Comparison of ENCODE assay signal across 18 cellular contexts in the genomic region with DNA sequence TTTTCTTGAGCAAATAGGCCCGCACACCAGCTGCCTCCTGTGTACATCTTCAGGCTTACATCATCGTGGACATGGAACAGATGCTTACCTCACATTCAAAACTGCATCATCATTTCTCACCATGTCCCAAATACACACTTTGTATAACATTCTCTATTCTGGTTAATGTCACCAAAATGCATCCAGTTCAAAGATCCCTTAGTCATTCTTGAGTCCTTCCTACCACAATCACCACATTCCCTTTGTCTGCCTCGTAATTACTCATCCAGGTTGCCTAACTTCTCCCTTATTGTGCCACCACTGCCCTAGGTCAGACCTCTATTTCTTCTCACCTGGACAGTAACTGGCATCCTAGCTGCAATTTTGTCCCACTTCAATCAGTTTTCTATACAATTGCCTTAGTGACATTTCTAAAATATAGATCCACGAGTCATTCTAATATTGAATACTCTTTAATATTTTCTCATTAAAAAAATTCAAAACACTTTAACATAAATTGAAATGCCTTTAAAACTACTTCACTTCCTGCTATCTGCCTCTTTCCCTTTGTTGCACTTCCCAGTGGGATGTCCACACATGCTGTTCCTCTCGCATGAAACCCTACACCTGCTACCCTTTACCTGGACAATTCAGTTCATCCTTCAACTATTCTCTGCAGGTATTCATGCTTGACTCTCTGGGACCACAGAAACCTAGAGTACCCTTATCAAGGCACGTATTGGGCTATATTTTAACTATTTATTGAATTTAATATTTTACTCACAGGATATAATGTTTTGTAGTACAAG.
DNase-seq lines count a peak whose midpoint lies in the region; FAIRE-seq and TF ChIP-seq lines count a peak whose summit lies in the region.
"Had no signal": no experiment of that assay in that cellular context is flagged by ENCODE, and none has a peak within 500 bp of the region (broad histone marks: within the 10 kb centered on the region; RNA-seq: fewer than 3 reads in every experiment).

No MANE protein-coding gene starts in this region.

- H3K27ac ChIP-seq in brain microvascular endothelial cell (no peak overlapping the region), mesendoderm (ENCODE audit: low read depth, low read length) (no peak overlapping the region), kidney (ENCODE audit: low read depth in 2 of 2, low read length in 2 of 2) (no peak overlapping the region)
- H3K27ac ChIP-seq: 22Rv1, HL-60, tibial nerve had no signal

- no peaks in the 10 kb centered on the region for H3K27me3 Mint-ChIP-seq in activated CD4-positive, alpha-beta memory T cell treated with anti-CD3 and anti-CD28 coated beads for 36 hours
- H3K27me3 Mint-ChIP-seq: effector memory CD8-positive, alpha-beta T cell had no signal

- peak overlapping the region; percentile 61 for H2BK120ac ChIP-seq in mesendoderm (ENCODE audit: low read depth, low read length)

- H3K56ac ChIP-seq in mesendoderm (ENCODE audit: low read length) = no peak overlapping the region

- no peak overlapping the region for H3K23ac ChIP-seq in mesendoderm (ENCODE audit: low read length)

- no peaks in the 10 kb centered on the region for H3K36me3 Mint-ChIP-seq in activated CD4-positive, alpha-beta memory T cell treated with anti-CD3 and anti-CD28 coated beads for 36 hours

- no peak overlapping the region for H3K9ac ChIP-seq in mesendoderm (ENCODE audit: low read length)
- H3K9ac ChIP-seq in kidney (ENCODE audit: low read length in 2 of 2) = no peak overlapping the region

- H2BK5ac ChIP-seq in mesendoderm (ENCODE audit: low read length) = no peak overlapping the region

- no peak overlapping the region for H4K5ac ChIP-seq in mesendoderm (ENCODE audit: low read length)

- no peaks in the 10 kb centered on the region for H3K4me1 Mint-ChIP-seq in activated CD4-positive, alpha-beta memory T cell treated with anti-CD3 and anti-CD28 coated beads for 36 hours (ENCODE audit: low read depth)

- no peak overlapping the region for H3K4me3 Mint-ChIP-seq in activated CD4-positive, alpha-beta memory T cell treated with anti-CD3 and anti-CD28 coated beads for 36 hours
- H3K4me3 Mint-ChIP-seq: activated T-cell treated with anti-CD3 and anti-CD28 coated beads, Interleukin-2, amount 50 U/mL, for 72 hours; effector memory CD8-positive, alpha-beta T cell had no signal

- H3K79me2 ChIP-seq in mesendoderm (ENCODE audit: control insufficient read depth, insufficient read depth, low read length) = no peaks in the 10 kb centered on the region

- no peaks in the 10 kb centered on the region for H3K79me1 ChIP-seq in mesendoderm (ENCODE audit: low read length)

- no peaks in the 10 kb centered on the region for H3K27me3 ChIP-seq in brain microvascular endothelial cell (replicated peaks)
- no peaks in the 10 kb centered on the region for H3K27me3 ChIP-seq in mesendoderm (ENCODE audit: insufficient read depth, low read length, poor library complexity)
- H3K27me3 ChIP-seq: tibial nerve had no signal

- no peak overlapping the region for H3K4me3 ChIP-seq in brain microvascular endothelial cell (ENCODE audit: low read depth, low read length)
- H3K4me3 ChIP-seq in mesendoderm (ENCODE audit: low read length) = no peak overlapping the region
- H3K4me3 ChIP-seq in kidney (ENCODE audit: low read length in 2 of 2) = no peak overlapping the region
- H3K4me3 ChIP-seq: tibial nerve had no signal

- H3K4me1 ChIP-seq in mesendoderm (ENCODE audit: control insufficient read depth, low read depth, low read length) (no peaks in the 10 kb centered on the region), kidney (ENCODE audit: control insufficient read depth in 1 of 2, insufficient read depth in 1 of 2, low read depth in 1 of 2, low read length in 2 of 2) (no peaks in the 10 kb centered on the region)
- H3K4me1 ChIP-seq: tibial nerve had no signal

- no peak overlapping the region for H3K27ac Mint-ChIP-seq in activated CD4-positive, alpha-beta memory T cell treated with anti-CD3 and anti-CD28 coated beads for 36 hours
- H3K27ac Mint-ChIP-seq: activated T-cell treated with anti-CD3 and anti-CD28 coated beads, Interleukin-2, amount 50 U/mL, for 72 hours; effector memory CD8-positive, alpha-beta T cell had no signal

- POLR2A ChIA-PET in activated CD4-positive, alpha-beta memory T cell treated with anti-CD3 and anti-CD28 coated beads for 36 hours (lab: Charles Lee) = no interaction called here

- in situ Hi-C loops in brain microvascular endothelial cell (cut with HindIII; ENCODE audit: low pct_ligation_motif_present, low sequenced_read_pairs) = loop anchor here (25.0 kb wide), 1 partner anchor 547 kb away; the partner anchor contains the start of gene NR4A2

- H3K9me3 Mint-ChIP-seq in activated CD4-positive, alpha-beta memory T cell treated with anti-CD3 and anti-CD28 coated beads for 36 hours = no peaks in the 10 kb centered on the region
- H3K9me3 Mint-ChIP-seq: activated T-cell treated with anti-CD3 and anti-CD28 coated beads, Interleukin-2, amount 50 U/mL, for 72 hours; effector memory CD8-positive, alpha-beta T cell had no signal

- intact Hi-C loops in kidney (cut with DNase I) = no loop called here
- intact Hi-C loops in activated CD4-positive, alpha-beta memory T cell treated with anti-CD3 and anti-CD28 coated beads for 36 hours (cut with micrococcal nuclease) = no loop called here

- WGBS in mesendoderm (ENCODE audit: extremely low coverage, insufficient coverage, low lambda C conversion rate) = 100% methylated on average over 1 of the region's 6 CpGs

- CTCF ChIA-PET in activated CD4-positive, alpha-beta memory T cell treated with anti-CD3 and anti-CD28 coated beads for 36 hours (lab: Charles Lee) = no interaction called here

- no peak overlapping the region for H4K8ac ChIP-seq in mesendoderm (ENCODE audit: low read depth, low read length)

- no peak for FAIRE-seq in kidney (lab: Jason Lieb, UNC)

- TF ChIP-seq CTCF in brain microvascular endothelial cell (IDR thresholded peaks at IDR 0.05; ENCODE audit: low read depth, low read length, missing control alignments) (no peak), kidney (IDR thresholded peaks at IDR 0.05; ENCODE audit: borderline replicate concordance, extremely low read depth, insufficient read depth) (no peak)

- H3K36me3 ChIP-seq in brain microvascular endothelial cell (replicated peaks) (no peaks in the 10 kb centered on the region), mesendoderm (ENCODE audit: control insufficient read depth, insufficient read depth, low read length) (no peaks in the 10 kb centered on the region), kidney (ENCODE audit: control insufficient read depth in 1 of 2, insufficient read depth in 2 of 2, low read length in 2 of 2) (no peaks in the 10 kb centered on the region)
- H3K36me3 ChIP-seq: tibial nerve had no signal

- H3K4ac ChIP-seq in mesendoderm (ENCODE audit: low read depth, low read length) = no peak overlapping the region

- H2AK5ac ChIP-seq in mesendoderm (ENCODE audit: low read length) = peak overlapping the region; percentile 28

- DNase-seq in DMS153 (lab: John Stamatoyannopoulos, UW) = peak; percentile 15
- no peak for DNase-seq in DMS153 treated with DMSO at 0.1 percent for 48 hours (lab: John Stamatoyannopoulos, UW; ENCODE audit: unreplicated experiment)
- DNase-seq in NCI-H345 (lab: John Stamatoyannopoulos, UW) = peak; percentile 78
- DNase-seq in brain microvascular endothelial cell = peak; percentile 28
- DNase-seq in mesendoderm = peak; percentile 54
- DNase-seq in kidney = no peak
- DNase-seq in NCI-H187 (lab: John Stamatoyannopoulos, UW) = no peak
- no peak for DNase-seq in activated CD4-positive, alpha-beta memory T cell treated with anti-CD3 and anti-CD28 coated beads for 36 hours
- DNase-seq: activated CD4-positive, CD25-positive, alpha-beta regulatory T cell treated with anti-CD3 and anti-CD28 coated beads, Interleukin-2, amount 50 U/mL, for 72 hours; activated T-cell treated with anti-CD3 and anti-CD28 coated beads, Interleukin-2, amount 50 U/mL, for 72 hours; aorta; effector memory CD8-positive, alpha-beta T cell; NCI-H1417 treated with DMSO at 0.1 percent for 48 hours; NK-92 treated with Interleukin-12 subunit alpha and Interleukin-12 subunit beta, amount 100 ng/mL, for 24 hours; occipital lobe had no signal

- H3K9me3 ChIP-seq in kidney (ENCODE audit: control insufficient read depth in 1 of 2, low read length in 2 of 2) = no peaks in the 10 kb centered on the region

- no peak overlapping the region for H2BK15ac ChIP-seq in mesendoderm (replicated peaks; ENCODE audit: low read depth)

- no peak overlapping the region for H3K4me2 ChIP-seq in mesendoderm (ENCODE audit: low read length)

- H3K18ac ChIP-seq in mesendoderm (ENCODE audit: low read length) = no peak overlapping the region

Comparison
In these comparisons a context has a peak if more than half of its experiments do, and no peak if none do; other contexts are left out.
1. DNase-seq: peak in DMS153 (single experiment), NCI-H345 (single experiment), brain microvascular endothelial cell (single experiment) and mesendoderm (single experiment); none in DMS153 treated with DMSO at 0.1 percent for 48 hours (single experiment), kidney (single experiment), NCI-H187 (0 of 2) and activated CD4-positive, alpha-beta memory T cell treated with anti-CD3 and anti-CD28 coated beads for 36 hours (single experiment).